8 cellular contexts compared by ENCODE assay signal in genomic region chr15:82300326-82300725, GRCh38. TPM values are rescaled to one million over a fixed set of nuclear protein-coding genes. Genes with fewer than 3 reads are reported as not detected.
DNase-seq lines count a peak whose midpoint lies in the region; ATAC-seq and TF ChIP-seq lines count a peak whose summit lies in the region.
"Not testable (repeated sequence)": the region's sequence is repeated elsewhere in the genome, so short reads cannot be mapped to it uniquely, and the experiment has no call there.
"Had no signal": no experiment of that assay in that cellular context is flagged by ENCODE, and none has a peak within 500 bp of the region (broad histone marks: within the 10 kb centered on the region; RNA-seq: fewer than 3 reads in every experiment).

No MANE protein-coding gene starts in this region.

- H3K27me3 Mint-ChIP-seq in osteocyte (ENCODE audit: unreplicated experiment) = not testable (repeated sequence)

- H3K9me2 ChIP-seq in HCT116 (ENCODE audit: insufficient read depth) = not testable (repeated sequence)

- intact Hi-C loops in HCT116 (cut with micrococcal nuclease); Panc1 (cut with micrococcal nuclease; ENCODE audit: unreplicated experiment); adrenal gland (cut with DNase I); heart left ventricle (cut with DNase I): not testable (repeated sequence)

- not testable (repeated sequence) for H3K9me3 ChIP-seq in HCT116 (ENCODE audit: control insufficient read depth in 1 of 2, insufficient read depth in 1 of 2, low read depth in 1 of 2, low read length in 2 of 2); Panc1 (ENCODE audit: control insufficient read depth, insufficient read depth, low read depth, low read length); adrenal gland (replicated peaks in 1 of 3); heart left ventricle

- not testable (repeated sequence) for TF ChIP-seq CTCF in HCT116 (IDR thresholded peaks at IDR 0.05 in 2 of 3, conservative IDR thresholded peaks at IDR 0.05 in 1 of 3; ENCODE audit: borderline replicate concordance in 1 of 3, insufficient read depth in 1 of 3, low read depth in 2 of 3, low read length in 2 of 3); Panc1 (IDR thresholded peaks at IDR 0.05); adrenal gland (IDR thresholded peaks at IDR 0.05); heart left ventricle (IDR thresholded peaks at IDR 0.05); osteocyte (IDR thresholded peaks at IDR 0.05)

- not testable (repeated sequence) for H3K36me3 ChIP-seq in HCT116 (ENCODE audit: control insufficient read depth in 1 of 2, insufficient read depth in 2 of 2, low read length in 2 of 2); Panc1 (ENCODE audit: control insufficient read depth, insufficient read depth, low read length); adrenal gland (replicated peaks in 1 of 2); heart left ventricle

- not testable (repeated sequence) for DNase-seq in HCT116 (ENCODE audit: low read depth, low spot score); Panc1 (ENCODE audit: low read depth, low spot score)
- DNase-seq in adrenal gland (peak; percentile 27 to 80 (median 69)), fibroblast of gingiva (ENCODE audit: low read depth) (peak; percentile 53), heart left ventricle (peak in 2 of 5 donors; percentile 61 to 72), kidney tubule cell (ENCODE audit: low spot score) (peak; percentile 9), osteocyte (ENCODE audit: extremely low spot score, unreplicated experiment) (peak; percentile 66)

- not testable (repeated sequence) for H3K79me2 ChIP-seq in HCT116 (ENCODE audit: insufficient read depth, low read length)

- H2AFZ ChIP-seq in HCT116 (ENCODE audit: low read depth, low read length, poor library complexity, severe bottlenecking) = not testable (repeated sequence)

- H3K27ac ChIP-seq in HCT116 (ENCODE audit: low read depth, low read length); Panc1 (ENCODE audit: low read length): not testable (repeated sequence)
- peak overlapping the region in 1 of 5 donors; percentile 55 for H3K27ac ChIP-seq in adrenal gland
- H3K27ac ChIP-seq in heart left ventricle = peak overlapping the region in 4 of 12 donors; percentile 46 to 67 (median 63)

- not testable (repeated sequence) for BruUV-seq in HCT116 (replicated peaks; lab: Mats Ljungman, UMichigan); Panc1 (replicated peaks; lab: Mats Ljungman, UMichigan)

- ATAC-seq in HCT116 (0 out of 2 replicates have a peak, but pooled peaks have one; percentile 31), Panc1 (peak; percentile 16; the same call in 1 of the 2 replicates), heart left ventricle (peak; percentile 78 to 94 (median 84))

- peak overlapping the region; percentile 44 for H3K27ac Mint-ChIP-seq in osteocyte (ENCODE audit: unreplicated experiment)

- 33 to 45% (median 34%) methylated on average over 5 to 6 of the region's 6 CpGs for WGBS in adrenal gland, 4 donors
- WGBS in heart left ventricle, 4 donors = 42 to 64% (median 46%) methylated on average over 1 to 6 of the region's 6 CpGs

- H3K4me3 Mint-ChIP-seq in osteocyte (ENCODE audit: unreplicated experiment) = not testable (repeated sequence)

- not testable (repeated sequence) for H3K4me2 ChIP-seq in HCT116 (ENCODE audit: low read length)

- not testable (repeated sequence) for TF ChIP-seq RAD21 in HCT116 (IDR thresholded peaks at IDR 0.05; ENCODE audit: low read depth)

- in situ Hi-C loops in Panc1 (cut with HindIII; ENCODE audit: low pct_unique_long_range_greater_than_20kb, low sequenced_read_pairs) = not testable (repeated sequence)

- RAD21 ChIA-PET in HCT116 (lab: Charles Lee; ENCODE audit: low non-redundant PET in 1 of 2, low total read pairs in 2 of 2, uncharacterized antibody in 2 of 2, unreplicated experiment in 2 of 2) = not testable (repeated sequence)

- not testable (repeated sequence) for H3K9me3 Mint-ChIP-seq in osteocyte (ENCODE audit: unreplicated experiment)

- CTCF ChIA-PET in HCT116 (lab: Charles Lee); Panc1 (lab: Charles Lee): not testable (repeated sequence)

- H3K4me3 ChIP-seq in HCT116 (replicated peaks in 1 of 2; ENCODE audit: low read depth in 1 of 2, low read length in 2 of 2); Panc1 (ENCODE audit: low read depth in 2 of 2, low read length in 2 of 2); adrenal gland; heart left ventricle: not testable (repeated sequence)

- peaks cover 11% of the 10 kb centered on the region for H3K4me1 Mint-ChIP-seq in osteocyte (ENCODE audit: unreplicated experiment)

- not testable (repeated sequence) for H3K4me1 ChIP-seq in HCT116 (ENCODE audit: control insufficient read depth in 1 of 2, insufficient read depth in 2 of 2, low read length in 2 of 2); Panc1 (ENCODE audit: control insufficient read depth, insufficient read depth, low read length); adrenal gland (replicated peaks in 1 of 2)
- peaks cover 0 to 16% (median 0%) of the 10 kb centered on the region in 12 donors for H3K4me1 ChIP-seq in heart left ventricle

- not testable (repeated sequence) for TF ChIP-seq POLR2A in HCT116 (IDR thresholded peaks at IDR 0.05; ENCODE audit: borderline replicate concordance, extremely low read depth, insufficient read depth, insufficient read length); heart left ventricle (IDR thresholded peaks at IDR 0.05)
- TF ChIP-seq POLR2A in adrenal gland (IDR thresholded peaks at IDR 0.05) = peak in 1 of 2 donors; percentile 26

- POLR2A ChIA-PET in HCT116 (lab: Charles Lee); Panc1 (lab: Charles Lee): not testable (repeated sequence)

- H3K36me3 Mint-ChIP-seq in osteocyte (ENCODE audit: unreplicated experiment) = not testable (repeated sequence)

- H3K9ac ChIP-seq in HCT116 (ENCODE audit: low read length) = not testable (repeated sequence)

- H4K20me1 ChIP-seq in HCT116 (ENCODE audit: insufficient read depth) = not testable (repeated sequence)

- H3K27me3 ChIP-seq in HCT116 (ENCODE audit: insufficient read depth, low read length); Panc1 (ENCODE audit: control insufficient read depth, insufficient read depth, low read length); adrenal gland; heart left ventricle: not testable (repeated sequence)

RNA-seq across cellular contexts. Expression of gene SAXO2, which starts 37.7 kb away (rescaled TPM):
- total RNA-seq in HCT116 (2021; ENCODE audit: unreplicated experiment) (5.7 TPM), Panc1 (2021; ENCODE audit: unreplicated experiment) (1.1 TPM), adrenal gland (1 to 10 TPM in 6 of 8 donors, under 1 TPM in 1, not detected in 1; 0.83 to 9.6 (median 3.4) TPM), heart left ventricle (1 to 10 TPM in 8 of 9 donors, not detected in 1; 1.0 to 3.6 (median 2.7) TPM), osteocyte (1.4 and 2.0 TPM in 2 replicates)
- 1.7 and 3.0 TPM in 2 replicates for polyA plus RNA-seq in HCT116 (2012)
- 0.28 TPM for polyA plus RNA-seq in Panc1 (2012; ENCODE audit: insufficient read length)
- polyA plus RNA-seq in adrenal gland (1 to 10 TPM in 2 of 3 donors, under 1 TPM in 1; 0.56 to 5.8 (median 2.1) TPM), heart left ventricle (1 to 10 TPM in 1 of 2 donors, under 1 TPM in 1; 0.32 to 1.6 TPM)
- polyA plus RNA-seq: CD14-positive monocyte had no signal

RNA-seq across cellular contexts. Expression of gene EFL1, which starts 37.8 kb away (rescaled TPM):
- total RNA-seq in HCT116 (2021; ENCODE audit: unreplicated experiment) = 12.7 TPM
- 6.7 and 7.8 TPM in 2 replicates for polyA plus RNA-seq in HCT116 (2012)
- 20.2 TPM for total RNA-seq in Panc1 (2021; ENCODE audit: unreplicated experiment)
- polyA plus RNA-seq in Panc1 (2012; ENCODE audit: insufficient read length) = 8.4 TPM
- 10 to 100 TPM; 15.3 to 26.1 (median 18.0) TPM for total RNA-seq in adrenal gland
- 10 to 100 TPM in 1 of 3 donors, 1 to 10 TPM in 2; 3.1 to 29.8 (median 3.5) TPM for polyA plus RNA-seq in adrenal gland
- 10 to 100 TPM; 11.3 to 19.2 (median 16.1) TPM for total RNA-seq in heart left ventricle
- 10 to 100 TPM in 1 of 2 donors, 1 to 10 TPM in 1; 3.5 to 15.0 TPM for polyA plus RNA-seq in heart left ventricle
- 15.8 and 17.9 TPM in 2 replicates for total RNA-seq in osteocyte

RNA-seq across cellular contexts. Expression of gene GOLGA6L10, which starts 48.9 kb away (rescaled TPM):
- total RNA-seq in HCT116 (2021; ENCODE audit: unreplicated experiment) = 1.2 TPM
- 1.2 and 1.9 TPM in 2 replicates for polyA plus RNA-seq in HCT116 (2012)
- 3.5 TPM for total RNA-seq in Panc1 (2021; ENCODE audit: unreplicated experiment)
- polyA plus RNA-seq in Panc1 (2012; ENCODE audit: insufficient read length) = 4.1 TPM
- 1 to 10 TPM in 3 of 8 donors, under 1 TPM in 5; 0.14 to 4.4 (median 0.72) TPM for total RNA-seq in adrenal gland
- polyA plus RNA-seq in adrenal gland = 1 to 10 TPM in 2 of 3 donors, under 1 TPM in 1; 0.79 to 4.0 (median 3.8) TPM
- total RNA-seq in heart left ventricle = under 1 TPM; 0.10 to 0.84 (median 0.42) TPM
- 1 to 10 TPM in 1 of 2 donors, under 1 TPM in 1; 0.62 to 1.3 TPM for polyA plus RNA-seq in heart left ventricle
- total RNA-seq in osteocyte = 1.6 and 2.9 TPM in 2 replicates
- polyA plus RNA-seq: CD14-positive monocyte had no signal

Comparison
In these comparisons a context has a peak if more than half of its experiments do, and no peak if none do; other contexts are left out.
1. ATAC-seq: peak in every context shown above with its lines; median percentile 84 in heart left ventricle; 31 in HCT116; 16 in Panc1.